Comparison of ENCODE assay signal across 22 cellular contexts in the genomic region with DNA sequence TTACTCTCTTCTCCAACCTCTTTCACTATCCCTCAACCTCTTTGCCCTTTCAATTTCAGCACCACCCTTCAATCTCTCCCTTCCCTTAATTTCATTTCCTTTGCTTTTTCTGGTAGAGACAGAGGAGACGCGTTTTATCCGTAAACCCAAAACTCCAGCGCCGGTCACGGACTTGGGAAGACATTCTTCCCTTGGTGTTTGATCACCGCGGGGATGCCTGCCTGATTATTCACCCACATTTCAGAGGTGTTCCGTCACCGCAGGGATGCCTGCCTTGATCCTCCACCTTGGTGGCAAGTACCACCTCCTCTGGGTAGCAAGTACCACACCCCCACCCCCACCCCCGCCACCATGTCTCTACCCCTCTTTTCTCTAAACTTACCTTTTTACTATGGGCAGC.
DNase-seq lines count a peak whose midpoint lies in the region; ATAC-seq and TF ChIP-seq lines count a peak whose summit lies in the region.
"Had no signal": no experiment of that assay in that cellular context is flagged by ENCODE, and none has a peak within 500 bp of the region (broad histone marks: within the 10 kb centered on the region; RNA-seq: fewer than 3 reads in every experiment).

No MANE protein-coding gene starts in this region.

- peak overlapping the region; percentile 90 for H3K27ac Mint-ChIP-seq in neural crest cell (ENCODE audit: unreplicated experiment)
- H3K27ac Mint-ChIP-seq: CD4-positive, alpha-beta T cell; HFFc6 had no signal

- ATAC-seq in Right ventricle myocardium inferior (no peak), left ventricle myocardium superior (no peak), omental fat pad (ENCODE audit: low FRiP score) (no peak)
- ATAC-seq: A549 had no signal

- H3K4me2 ChIP-seq in smooth muscle cell: no peak overlapping the region
- H3K4me2 ChIP-seq: A549; BLaER1 treated with 17β-estradiol and CSF1 and Interleukin-3, amounts not matched to agents 10 nM and 100 nM had no signal

- H3K27ac ChIP-seq in HUES6 (ENCODE audit: low read depth, low read length): no peak overlapping the region
- no peak overlapping the region for H3K27ac ChIP-seq in smooth muscle cell (ENCODE audit: low read depth)
- H3K27ac ChIP-seq: A549; BLaER1 treated with 17β-estradiol and CSF1 and Interleukin-3, amounts not matched to agents 10 nM and 100 nM; GM23248 had no signal

- H3K36me3 Mint-ChIP-seq in neural crest cell (ENCODE audit: low read depth): no peaks in the 10 kb centered on the region
- H3K36me3 Mint-ChIP-seq: CD14-positive monocyte; CD8-positive, alpha-beta memory T cell had no signal

- H3K9me3 ChIP-seq in HUES6 (ENCODE audit: control insufficient read depth, insufficient read depth, low read depth, low read length): no peaks in the 10 kb centered on the region
- H3K9me3 ChIP-seq in smooth muscle cell (replicated peaks; ENCODE audit: low read depth): no peaks in the 10 kb centered on the region
- H3K9me3 ChIP-seq: A549; BE2C; BLaER1 treated with 17β-estradiol and CSF1 and Interleukin-3, amounts not matched to agents 10 nM and 100 nM; HAP-1 had no signal

- H3K4me1 Mint-ChIP-seq in neural crest cell: peaks cover 15% of the 10 kb centered on the region
- H3K4me1 Mint-ChIP-seq: CD14-positive monocyte; CD8-positive, alpha-beta memory T cell had no signal

- no peaks in the 10 kb centered on the region for H3K27me3 ChIP-seq in HUES6 (ENCODE audit: control insufficient read depth, insufficient read depth, low read length)
- no peaks in the 10 kb centered on the region for H3K27me3 ChIP-seq in smooth muscle cell (ENCODE audit: low read depth)
- H3K27me3 ChIP-seq: BE2C; BLaER1 treated with 17β-estradiol and CSF1 and Interleukin-3, amounts not matched to agents 10 nM and 100 nM had no signal

- WGBS in smooth muscle cell (ENCODE audit: low lambda C conversion rate): 94% methylated on average over 11 of the region's 11 CpGs

- H3K36me3 ChIP-seq in HUES6 (ENCODE audit: control insufficient read depth, insufficient read depth, low read length): no peaks in the 10 kb centered on the region
- H3K36me3 ChIP-seq in smooth muscle cell (ENCODE audit: low read depth): no peaks in the 10 kb centered on the region
- H3K36me3 ChIP-seq: BE2C; BLaER1 treated with 17β-estradiol and CSF1 and Interleukin-3, amounts not matched to agents 10 nM and 100 nM; HAP-1 had no signal

- H3K79me2 ChIP-seq in smooth muscle cell (ENCODE audit: low read depth): no peaks in the 10 kb centered on the region

- H4K20me1 ChIP-seq in smooth muscle cell (ENCODE audit: low read depth): no peaks in the 10 kb centered on the region
- H4K20me1 ChIP-seq: BLaER1 treated with 17β-estradiol and CSF1 and Interleukin-3, amounts not matched to agents 10 nM and 100 nM had no signal

- no peaks in the 10 kb centered on the region for H3K27me3 Mint-ChIP-seq in neural crest cell (ENCODE audit: low read depth)
- H3K27me3 Mint-ChIP-seq: CD4-positive, alpha-beta T cell had no signal

- peak; percentile 51 for DNase-seq in Right ventricle myocardium inferior (ENCODE audit: missing footprints)
- no peak for DNase-seq in left ventricle myocardium superior
- DNase-seq in neural crest cell (ENCODE audit: low read depth, low spot score): no peak
- no peak for DNase-seq in omental fat pad (ENCODE audit: low spot score)
- no peak for DNase-seq in H4 (ENCODE audit: low spot score)
- no peak for DNase-seq in smooth muscle cell (lab: John Stamatoyannopoulos, UW; ENCODE audit: unreplicated experiment)
- DNase-seq: 8988T; ACHN; AML-193; BE2C; Calu3; CD4-positive, alpha-beta T cell; CD8-positive, alpha-beta memory T cell; DMS53; DMS79 treated with DMSO at 0.1 percent for 48 hours; GM23248; HFFc6 had no signal

- intact Hi-C loops in Right ventricle myocardium inferior (cut with DNase I) (no loop called here), left ventricle myocardium superior (cut with micrococcal nuclease) (no loop called here)

- H3K4me1 ChIP-seq in HUES6 (ENCODE audit: control insufficient read depth, insufficient read depth, low read length) (peaks cover 23% of the 10 kb centered on the region), smooth muscle cell (ENCODE audit: low read depth) (no peaks in the 10 kb centered on the region)
- H3K4me1 ChIP-seq: A549; BE2C; BLaER1 treated with 17β-estradiol and CSF1 and Interleukin-3, amounts not matched to agents 10 nM and 100 nM; HAP-1 had no signal

- TF ChIP-seq CTCF in neural crest cell (conservative IDR thresholded peaks at IDR 0.05): no peak
- no peak for TF ChIP-seq CTCF in omental fat pad (IDR thresholded peaks at IDR 0.05)
- no peak for TF ChIP-seq CTCF in smooth muscle cell (IDR thresholded peaks at IDR 0.05; ENCODE audit: borderline replicate concordance, insufficient read depth, poor library complexity, severe bottlenecking)

- no peak overlapping the region for H3K9ac ChIP-seq in HUES6 (ENCODE audit: low read length)
- no peak overlapping the region for H3K9ac ChIP-seq in smooth muscle cell (ENCODE audit: low read depth)
- H3K9ac ChIP-seq: BLaER1 treated with 17β-estradiol and CSF1 and Interleukin-3, amounts not matched to agents 10 nM and 100 nM; GM23248 had no signal

- no peak overlapping the region for H3K4me3 Mint-ChIP-seq in neural crest cell
- H3K4me3 Mint-ChIP-seq: CD14-positive monocyte; CD4-positive, alpha-beta T cell; CD8-positive, alpha-beta memory T cell; HFFc6 had no signal

- no peaks in the 10 kb centered on the region for H3F3A ChIP-seq in smooth muscle cell (ENCODE audit: low read depth)

- H2AFZ ChIP-seq in smooth muscle cell (ENCODE audit: low read depth): no peak overlapping the region
- H2AFZ ChIP-seq: GM23248 had no signal

- H3K4me3 ChIP-seq in HUES6 (ENCODE audit: low read depth, low read length): peak overlapping the region; percentile 12; the same call in 1 of the 2 replicates
- H3K4me3 ChIP-seq in smooth muscle cell: no peak overlapping the region
- H3K4me3 ChIP-seq: A549; BLaER1 treated with 17β-estradiol and CSF1 and Interleukin-3, amounts not matched to agents 10 nM and 100 nM; GM23248; HAP-1 had no signal

- peaks cover 3% of the 10 kb centered on the region for H3K9me3 Mint-ChIP-seq in neural crest cell
- H3K9me3 Mint-ChIP-seq: CD4-positive, alpha-beta T cell had no signal
